22 cellular contexts compared by ENCODE assay signal in the genomic region with DNA sequence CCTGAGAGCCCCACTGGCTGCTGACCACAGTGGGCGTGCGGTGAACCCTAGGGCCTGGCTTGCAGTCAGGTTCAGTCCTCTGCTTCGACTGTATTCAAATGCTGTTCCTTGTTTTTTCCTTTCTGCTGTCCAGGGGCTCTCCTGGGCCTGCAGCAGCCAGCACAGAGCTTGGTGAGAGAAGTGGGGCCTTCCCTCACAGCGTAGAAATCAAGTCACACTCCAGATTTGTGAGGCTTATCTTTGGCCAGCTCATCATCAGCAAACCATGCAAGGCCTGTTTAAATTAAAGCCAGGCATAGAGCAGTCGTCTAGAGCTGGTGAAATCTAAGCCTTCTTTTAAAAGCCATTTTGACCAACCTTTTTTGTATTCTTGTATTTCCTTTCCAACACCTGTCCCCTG.
"Had no signal": no experiment of that assay in that cellular context is flagged by ENCODE, and none has a peak within 500 bp of the region (broad histone marks: within the 10 kb centered on the region; RNA-seq: fewer than 3 reads in every experiment).

No MANE protein-coding gene starts in this region.

- H3K4me1 ChIP-seq: right lobe of liver had no signal

- H3K36me3 ChIP-seq: pancreas had no signal

- H3K9me3 ChIP-seq: pancreas, right lobe of liver, thoracic aorta, upper lobe of right lung had no signal

- H3K27me3 ChIP-seq: hepatocyte, pancreas, right lobe of liver, upper lobe of right lung had no signal

- FAIRE-seq: pancreas, small intestine had no signal

- H3K4me3 ChIP-seq: hepatocyte, pancreas, right lobe of liver, thoracic aorta, upper lobe of right lung had no signal

- H3K9me3 Mint-ChIP-seq: activated naive CD8-positive, alpha-beta T cell treated with anti-CD3 and anti-CD28 coated beads for 36 hours; activated T-cell treated with anti-CD3 and anti-CD28 coated beads, Interleukin-2, amount 50 U/mL, for 24 hours; activated T-helper 17 cell treated with anti-CD3 and anti-CD28 coated beads, Interleukin-2, amount 50 U/mL, for 72 hours; nephron progenitor cell; stimulated activated naive B cell treated with anti-CD40 and anti-IgM and Interleukin-4, amounts not matched to agents 10 μg/mL and 1 μg/mL and 100 μg/mL, for 72 hours; WTC11 had no signal

- DNase-seq: activated CD4-positive, alpha-beta T cell treated with anti-CD3 and anti-CD28 coated beads, Interleukin-2, amount 50 U/mL, for 4 hours; activated CD8-positive, alpha-beta memory T cell treated with anti-CD3 and anti-CD28 coated beads for 24 hours; activated CD8-positive, alpha-beta memory T cell treated with anti-CD3 and anti-CD28 coated beads, Interleukin-2, amount 50 U/mL, for 4 hours; activated naive CD4-positive, alpha-beta T cell; activated naive CD8-positive, alpha-beta T cell treated with anti-CD3 and anti-CD28 coated beads for 36 hours; activated T-cell treated with anti-CD3 and anti-CD28 coated beads, Interleukin-2, amount 50 U/mL, for 24 hours; amygdala; kidney glomerular epithelial cell; nephron progenitor cell; pancreas; right lobe of liver; small intestine; stimulated activated CD4-positive, alpha-beta T cell treated with anti-CD3 and anti-CD28 coated beads, Interleukin-15, amount 100 ng/mL, for 24 hours; stimulated activated naive B cell treated with anti-CD40 and anti-IgM and Interleukin-4, amounts not matched to agents 10 μg/mL and 1 μg/mL and 100 μg/mL, for 72 hours; T-helper 1 cell; T-helper 9 cell; upper lobe of right lung had no signal

- H3K27ac ChIP-seq: epithelial cell of prostate, hepatocyte, pancreas, right lobe of liver, thoracic aorta, upper lobe of right lung had no signal

- H3K4me3 Mint-ChIP-seq: activated naive CD8-positive, alpha-beta T cell treated with anti-CD3 and anti-CD28 coated beads for 36 hours; activated T-cell treated with anti-CD3 and anti-CD28 coated beads, Interleukin-2, amount 50 U/mL, for 24 hours; activated T-helper 17 cell treated with anti-CD3 and anti-CD28 coated beads, Interleukin-2, amount 50 U/mL, for 72 hours; nephron progenitor cell; stimulated activated naive B cell treated with anti-CD40 and anti-IgM and Interleukin-4, amounts not matched to agents 10 μg/mL and 1 μg/mL and 100 μg/mL, for 72 hours; WTC11 had no signal

- ATAC-seq: activated T-helper 17 cell treated with anti-CD3 and anti-CD28 coated beads, Interleukin-2, amount 50 U/mL, for 72 hours; pancreas; right lobe of liver; stimulated activated naive B cell treated with anti-CD40 and anti-IgM and Interleukin-4, amounts not matched to agents 10 μg/mL and 1 μg/mL and 100 μg/mL, for 72 hours; upper lobe of right lung; WTC11 had no signal

- H2AFZ ChIP-seq: hepatocyte had no signal

- H3K27me3 Mint-ChIP-seq: activated naive CD8-positive, alpha-beta T cell treated with anti-CD3 and anti-CD28 coated beads for 36 hours; activated T-cell treated with anti-CD3 and anti-CD28 coated beads, Interleukin-2, amount 50 U/mL, for 24 hours; activated T-helper 17 cell treated with anti-CD3 and anti-CD28 coated beads, Interleukin-2, amount 50 U/mL, for 72 hours; stimulated activated naive B cell treated with anti-CD40 and anti-IgM and Interleukin-4, amounts not matched to agents 10 μg/mL and 1 μg/mL and 100 μg/mL, for 72 hours had no signal

- H3K27ac Mint-ChIP-seq: activated naive CD8-positive, alpha-beta T cell treated with anti-CD3 and anti-CD28 coated beads for 36 hours; activated T-cell treated with anti-CD3 and anti-CD28 coated beads, Interleukin-2, amount 50 U/mL, for 24 hours; activated T-helper 17 cell treated with anti-CD3 and anti-CD28 coated beads, Interleukin-2, amount 50 U/mL, for 72 hours; nephron progenitor cell; stimulated activated naive B cell treated with anti-CD40 and anti-IgM and Interleukin-4, amounts not matched to agents 10 μg/mL and 1 μg/mL and 100 μg/mL, for 72 hours; WTC11 had no signal

- H3K4me2 ChIP-seq: hepatocyte had no signal
